ENCODE assay signal across 14 cellular contexts in genomic region chr5:138967806-138968448, GRCh38.
DNase-seq lines count a peak whose midpoint lies in the region; ATAC-seq and TF ChIP-seq lines count a peak whose summit lies in the region.
"Had no signal": no experiment of that assay in that cellular context is flagged by ENCODE, and none has a peak within 500 bp of the region (broad histone marks: within the 10 kb centered on the region; RNA-seq: fewer than 3 reads in every experiment).

No MANE protein-coding gene starts in this region.

- H3K4me1 ChIP-seq in right atrium auricular region (peaks cover 0 to 57% of the 10 kb centered on the region in 2 donors), stomach (peaks cover 0 to 46% (median 22%) of the 10 kb centered on the region in 4 donors), endodermal cell (ENCODE audit: control insufficient read depth, insufficient read depth, low read length) (peaks cover 29% of the 10 kb centered on the region)

- H3K27ac ChIP-seq in right atrium auricular region = no peak overlapping the region
- H3K27ac ChIP-seq in dorsolateral prefrontal cortex = peak overlapping the region in 41 of 59 donors; percentile 3 to 91 (median 41)
- no peak overlapping the region for H3K27ac ChIP-seq in stomach
- no peak overlapping the region for H3K27ac ChIP-seq in endodermal cell (ENCODE audit: low read depth, low read length)

- TF ChIP-seq POLR2A in stomach (IDR thresholded peaks at IDR 0.05) = no peak

- H3K27ac Mint-ChIP-seq in endodermal cell (no peak overlapping the region), HFFc6 (no peak overlapping the region)
- H3K27ac Mint-ChIP-seq: activated naive CD8-positive, alpha-beta T cell treated with anti-CD3 and anti-CD28 coated beads for 36 hours; GM23338 had no signal

- no peaks in the 10 kb centered on the region for H3K9me3 Mint-ChIP-seq in endodermal cell
- H3K9me3 Mint-ChIP-seq in HFFc6 = no peaks in the 10 kb centered on the region
- H3K9me3 Mint-ChIP-seq: activated naive CD8-positive, alpha-beta T cell treated with anti-CD3 and anti-CD28 coated beads for 36 hours; GM23338 had no signal

- no peaks in the 10 kb centered on the region for H3K27me3 ChIP-seq in right atrium auricular region
- H3K27me3 ChIP-seq in dorsolateral prefrontal cortex = no peaks in the 10 kb centered on the region
- H3K27me3 ChIP-seq in stomach = no peaks in the 10 kb centered on the region
- H3K27me3 ChIP-seq in endodermal cell (ENCODE audit: control insufficient read depth, insufficient read depth, low read length, poor library complexity, severe bottlenecking) = no peaks in the 10 kb centered on the region

- H3K36me3 Mint-ChIP-seq in endodermal cell (ENCODE audit: low read depth) (no peaks in the 10 kb centered on the region), HFFc6 (ENCODE audit: low read depth) (no peaks in the 10 kb centered on the region)
- H3K36me3 Mint-ChIP-seq: activated naive CD8-positive, alpha-beta T cell treated with anti-CD3 and anti-CD28 coated beads for 36 hours had no signal

- WGBS in stomach, 5 donors = 54 to 71% (median 65%) methylated on average over 8 to 9 of the region's 9 CpGs
- WGBS in endodermal cell (ENCODE audit: insufficient coverage in 1 of 2, insufficient read length in 1 of 2), 2 experiments = 86 to 91% methylated on average over 6 to 9 of the region's 9 CpGs

- no peak for TF ChIP-seq EP300 in stomach (IDR thresholded peaks at IDR 0.05)

- H3K4me1 Mint-ChIP-seq in endodermal cell (peaks cover 56% of the 10 kb centered on the region), HFFc6 (ENCODE audit: low read depth) (peaks cover 38% of the 10 kb centered on the region)
- H3K4me1 Mint-ChIP-seq: activated naive CD8-positive, alpha-beta T cell treated with anti-CD3 and anti-CD28 coated beads for 36 hours had no signal

- TF ChIP-seq CTCF in right atrium auricular region (IDR thresholded peaks at IDR 0.05) = no peak
- TF ChIP-seq CTCF in dorsolateral prefrontal cortex (IDR thresholded peaks at IDR 0.05 in 54 of 56, conservative IDR thresholded peaks at IDR 0.05 in 2 of 56; ENCODE audit: low read depth in 1 of 56, partially characterized antibody in 56 of 56) = no peak
- TF ChIP-seq CTCF in stomach (IDR thresholded peaks at IDR 0.05) = no peak
- no peak for TF ChIP-seq CTCF in endodermal cell (conservative IDR thresholded peaks at IDR 0.05)
- no peak for TF ChIP-seq CTCF in HFFc6 (IDR thresholded peaks at IDR 0.05)

- no peaks in the 10 kb centered on the region for H3K36me3 ChIP-seq in right atrium auricular region
- no peaks in the 10 kb centered on the region for H3K36me3 ChIP-seq in stomach
- no peaks in the 10 kb centered on the region for H3K36me3 ChIP-seq in endodermal cell (ENCODE audit: control insufficient read depth, insufficient read depth, low read length)

- ATAC-seq in Right ventricle myocardium superior (ENCODE audit: poor library complexity) = peak; percentile 19
- ATAC-seq: GM23338 had no signal

- H3K4me3 Mint-ChIP-seq in endodermal cell (no peak overlapping the region), HFFc6 (no peak overlapping the region)
- H3K4me3 Mint-ChIP-seq: activated naive CD8-positive, alpha-beta T cell treated with anti-CD3 and anti-CD28 coated beads for 36 hours; GM23338 had no signal

- H3K4me3 ChIP-seq in right atrium auricular region = no peak overlapping the region
- no peak overlapping the region for H3K4me3 ChIP-seq in dorsolateral prefrontal cortex
- no peak overlapping the region for H3K4me3 ChIP-seq in stomach
- no peak overlapping the region for H3K4me3 ChIP-seq in endodermal cell (ENCODE audit: low read length)
- H3K4me3 ChIP-seq: GM23338 had no signal

- DNase-seq in Right ventricle myocardium superior = no peak
- no peak for DNase-seq in right atrium auricular region (ENCODE audit: low spot score)
- DNase-seq in NCI-H2196 treated with DMSO at 0.1 percent for 48 hours (lab: John Stamatoyannopoulos, UW; ENCODE audit: unreplicated experiment) = peak; percentile 76
- no peak for DNase-seq in dorsolateral prefrontal cortex
- DNase-seq in stomach = peak; percentile 84
- no peak for DNase-seq in endodermal cell
- no peak for DNase-seq in NCI-H82 treated with DMSO at 0.1 percent for 48 hours (lab: John Stamatoyannopoulos, UW; ENCODE audit: unreplicated experiment)
- DNase-seq in HFFc6 = no peak
- DNase-seq: ACHN; activated naive CD8-positive, alpha-beta T cell treated with anti-CD3 and anti-CD28 coated beads for 36 hours; mammary epithelial cell; MV-4-11; NCI-H82 had no signal

- no peak overlapping the region for H3K9ac ChIP-seq in endodermal cell (ENCODE audit: extremely low read depth, low read length, poor library complexity, severe bottlenecking)

- H3K27me3 Mint-ChIP-seq in endodermal cell (ENCODE audit: insufficient read depth) = no peaks in the 10 kb centered on the region
- 0 out of 2 replicates have a peak, but pooled peaks cover 2% of the 10 kb centered on the region for H3K27me3 Mint-ChIP-seq in HFFc6 (ENCODE audit: insufficient read depth)
- H3K27me3 Mint-ChIP-seq: activated naive CD8-positive, alpha-beta T cell treated with anti-CD3 and anti-CD28 coated beads for 36 hours had no signal

- H3K9me3 ChIP-seq in right atrium auricular region (no peaks in the 10 kb centered on the region), stomach (no peaks in the 10 kb centered on the region), endodermal cell (ENCODE audit: control insufficient read depth, low read length) (no peaks in the 10 kb centered on the region)

- intact Hi-C loops in Right ventricle myocardium superior (cut with DNase I) (no loop called here), dorsolateral prefrontal cortex (cut with DNase I) (no loop called here), stomach (cut with DNase I; ENCODE audit: low total_unique reads) (no loop called here)

Comparison
In these comparisons a context has a peak if more than half of its experiments do, and no peak if none do; other contexts are left out.
1. DNase-seq: peak in NCI-H2196 treated with DMSO at 0.1 percent for 48 hours (single experiment) and stomach (single experiment); none in Right ventricle myocardium superior (single experiment), right atrium auricular region (single experiment), dorsolateral prefrontal cortex (0 of 10), endodermal cell (single experiment), NCI-H82 treated with DMSO at 0.1 percent for 48 hours (single experiment) and HFFc6 (single experiment).
2. H3K27ac ChIP-seq: peak in dorsolateral prefrontal cortex (41 of 59); none in right atrium auricular region (0 of 2), stomach (0 of 5) and endodermal cell (single experiment).